Comparison of ENCODE assay signal across 8 cellular contexts in the genomic region with DNA sequence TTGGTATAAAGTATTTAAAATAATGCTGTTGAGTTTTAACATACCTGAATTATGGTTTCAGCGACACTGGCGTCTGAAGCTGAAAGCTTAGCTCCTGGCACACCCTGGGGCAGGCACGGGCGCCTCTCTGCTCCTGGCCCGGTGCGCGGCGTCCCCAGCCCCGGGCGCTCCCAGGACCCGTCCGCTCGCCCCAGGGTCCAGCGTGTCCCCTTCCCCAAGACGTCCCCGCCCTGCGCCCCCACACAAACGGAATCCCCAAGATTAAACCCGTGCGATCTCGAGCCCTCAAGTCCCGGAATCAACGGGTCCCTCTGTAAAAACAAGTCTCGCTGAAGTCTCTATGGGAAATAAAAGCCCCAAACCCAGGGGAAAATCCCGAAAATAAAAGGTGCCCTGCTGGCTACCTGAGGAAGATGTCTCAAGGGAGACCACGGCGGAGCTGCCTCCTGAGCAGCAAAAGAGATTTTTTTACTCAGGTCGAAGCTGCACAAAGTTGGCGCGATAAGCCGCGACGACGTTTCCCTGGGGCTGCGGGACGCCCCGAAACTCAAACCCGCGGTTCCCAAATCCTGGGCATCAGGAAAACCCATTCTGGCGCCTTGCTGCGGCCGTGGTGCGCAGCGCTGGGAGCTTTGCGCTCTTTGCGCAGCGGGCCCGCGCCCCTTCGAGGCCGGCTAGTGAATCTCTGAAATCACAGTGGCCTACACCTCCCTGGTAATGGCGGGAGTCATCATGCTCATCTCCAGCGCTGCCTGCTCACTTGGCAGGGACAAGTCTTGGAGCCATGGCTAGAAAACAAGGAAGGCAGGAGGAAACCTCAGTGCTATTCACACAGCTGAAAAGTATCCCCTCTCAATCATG. TPM values are rescaled to one million over a fixed set of nuclear protein-coding genes. Genes with fewer than 3 reads are reported as not detected.
DNase-seq lines count a peak whose midpoint lies in the region; ATAC-seq, FAIRE-seq and TF ChIP-seq lines count a peak whose summit lies in the region.

No MANE protein-coding gene starts in this region.

- peaks cover 11% of the 10 kb centered on the region for H3K4me1 Mint-ChIP-seq in activated naive CD4-positive, alpha-beta T cell treated with anti-CD3 and anti-CD28 coated beads, Interleukin-2, amount 50 U/mL, for 24 hours

- H3K4me3 ChIP-seq in Panc1 (ENCODE audit: low read depth in 2 of 2, low read length in 2 of 2): peak overlapping the region; percentile 40 to 59

- H3K27ac ChIP-seq in Panc1 (ENCODE audit: low read length): no peak overlapping the region

- peak overlapping the region; percentile 65 for H3K4me3 Mint-ChIP-seq in activated naive CD4-positive, alpha-beta T cell treated with anti-CD3 and anti-CD28 coated beads, Interleukin-2, amount 50 U/mL, for 24 hours

- H3K36me3 Mint-ChIP-seq in activated naive CD4-positive, alpha-beta T cell treated with anti-CD3 and anti-CD28 coated beads, Interleukin-2, amount 50 U/mL, for 24 hours: no peaks in the 10 kb centered on the region

- TF ChIP-seq POLR2A in H54 (IDR thresholded peaks at IDR 0.05; ENCODE audit: low read depth, low read length): no peak

- TF ChIP-seq CTCF in Panc1 (IDR thresholded peaks at IDR 0.05): no peak

- intact Hi-C loops in Panc1 (cut with micrococcal nuclease; ENCODE audit: unreplicated experiment): no loop called here

- peaks cover 34% of the 10 kb centered on the region for H3K27me3 Mint-ChIP-seq in activated naive CD4-positive, alpha-beta T cell treated with anti-CD3 and anti-CD28 coated beads, Interleukin-2, amount 50 U/mL, for 24 hours

- CTCF ChIA-PET in Panc1 (lab: Charles Lee): no interaction called here

- no peaks in the 10 kb centered on the region for H3K9me3 Mint-ChIP-seq in activated naive CD4-positive, alpha-beta T cell treated with anti-CD3 and anti-CD28 coated beads, Interleukin-2, amount 50 U/mL, for 24 hours

- ATAC-seq in Panc1: peak; percentile 84

- in situ Hi-C loops in Panc1 (cut with HindIII; ENCODE audit: low pct_unique_long_range_greater_than_20kb, low sequenced_read_pairs): no loop called here

- no TSS peak for BruUV-seq in Panc1 (replicated peaks; lab: Mats Ljungman, UMichigan)

- no peaks in the 10 kb centered on the region; the same call in 1 of the 2 replicates for H3K36me3 ChIP-seq in Panc1 (ENCODE audit: control insufficient read depth, insufficient read depth, low read length)

- no peak for DNase-seq in activated naive CD4-positive, alpha-beta T cell (lab: John Stamatoyannopoulos, UW)
- no peak for DNase-seq in Panc1 (ENCODE audit: low read depth, low spot score)
- peak; percentile 28 to 33 for DNase-seq in frontal cortex (ENCODE audit: low spot score in 2 of 2)
- peak; percentile 72 for DNase-seq in retina
- DNase-seq in A172 (ENCODE audit: low spot score): no peak
- no peak for DNase-seq in H54 (ENCODE audit: insufficient read length, low spot score)
- DNase-seq in NCI-H748 (lab: John Stamatoyannopoulos, UW; ENCODE audit: unreplicated experiment): no peak

- no peaks in the 10 kb centered on the region for H3K9me3 ChIP-seq in Panc1 (ENCODE audit: control insufficient read depth, insufficient read depth, low read depth, low read length)

- FAIRE-seq in frontal cortex (lab: Jason Lieb, UNC): no peak
- FAIRE-seq in H54 (lab: Jason Lieb, UNC): no peak

- no peak overlapping the region for H3K27ac Mint-ChIP-seq in activated naive CD4-positive, alpha-beta T cell treated with anti-CD3 and anti-CD28 coated beads, Interleukin-2, amount 50 U/mL, for 24 hours

- H3K4me1 ChIP-seq in Panc1 (ENCODE audit: control insufficient read depth, insufficient read depth, low read length): no peaks in the 10 kb centered on the region

- no peaks in the 10 kb centered on the region for H3K27me3 ChIP-seq in Panc1 (ENCODE audit: control insufficient read depth, insufficient read depth, low read length)

- POLR2A ChIA-PET in Panc1 (lab: Charles Lee): no interaction called here

RNA-seq across cellular contexts. Expression of a gene that starts 6.3 kb away (rescaled TPM):
- total RNA-seq in Panc1 (2021; ENCODE audit: unreplicated experiment): not detected
- not detected for polyA plus RNA-seq in Panc1 (2012; ENCODE audit: insufficient read length)
- not detected for total RNA-seq in frontal cortex
- total RNA-seq in A172 (2014; rRNA removed; shearing (Covaris generic)): not detected in 2 replicates

RNA-seq across cellular contexts. Expression of a gene that starts 17.4 kb away (rescaled TPM):
- not detected for total RNA-seq in Panc1 (2021; ENCODE audit: unreplicated experiment)
- polyA plus RNA-seq in Panc1 (2012; ENCODE audit: insufficient read length): not detected
- not detected for total RNA-seq in frontal cortex
- not detected in 2 replicates for total RNA-seq in A172 (2014; rRNA removed; shearing (Covaris generic))

RNA-seq across cellular contexts. Expression of a gene that starts 34.8 kb away (rescaled TPM):
- total RNA-seq in Panc1 (2021; ENCODE audit: unreplicated experiment) (not detected), frontal cortex (not detected)
- polyA plus RNA-seq in Panc1 (2012; ENCODE audit: insufficient read length): not detected
- not detected in 2 replicates for total RNA-seq in A172 (2014; rRNA removed; shearing (Covaris generic))

RNA-seq across cellular contexts. Expression of a gene that starts 37.6 kb away (rescaled TPM):
- total RNA-seq in Panc1 (2021; ENCODE audit: unreplicated experiment) (not detected), frontal cortex (not detected)
- polyA plus RNA-seq in Panc1 (2012; ENCODE audit: insufficient read length): not detected
- total RNA-seq in A172 (2014; rRNA removed; shearing (Covaris generic)): not detected in 2 replicates

RNA-seq across cellular contexts. Expression of a gene that starts 51.9 kb away (rescaled TPM):
- total RNA-seq in Panc1 (2021; ENCODE audit: unreplicated experiment) (not detected), frontal cortex (not detected)
- polyA plus RNA-seq in Panc1 (2012; ENCODE audit: insufficient read length): not detected
- not detected in 2 replicates for total RNA-seq in A172 (2014; rRNA removed; shearing (Covaris generic))

Comparison
In these comparisons a context has a peak if more than half of its experiments do, and no peak if none do; other contexts are left out.
1. DNase-seq: peak in frontal cortex (2 of 2) and retina (single experiment); none in activated naive CD4-positive, alpha-beta T cell (0 of 4), Panc1 (single experiment), A172 (single experiment), H54 (single experiment) and NCI-H748 (single experiment).